8 cellular contexts compared by ENCODE assay signal in genomic region chr9:87336914-87337333, GRCh38.
DNase-seq lines count a peak whose midpoint lies in the region; ATAC-seq, FAIRE-seq and TF ChIP-seq lines count a peak whose summit lies in the region.

No MANE protein-coding gene starts in this region.

- H3K36me3 Mint-ChIP-seq in H9 (ENCODE audit: insufficient read depth in 1 of 3, low read depth in 3 of 3) = peaks cover 0 to 2% (median 1%) of the 10 kb centered on the region in 3 experiments; a peak in 5 of 7 replicates
- H3K36me3 Mint-ChIP-seq in activated naive CD8-positive, alpha-beta T cell treated with anti-CD3 and anti-CD28 coated beads, Interleukin-2, amount 50 U/mL, for 24 hours (ENCODE audit: low read depth) = no peaks in the 10 kb centered on the region

- H3K56ac ChIP-seq in H9 (ENCODE audit: insufficient read length, low read depth, low read length) = no peak overlapping the region

- peak overlapping the region in 1 of 3 experiments; percentile 91; a peak in 3 of 7 replicates for H3K27ac Mint-ChIP-seq in H9
- no peak overlapping the region for H3K27ac Mint-ChIP-seq in activated naive CD8-positive, alpha-beta T cell treated with anti-CD3 and anti-CD28 coated beads, Interleukin-2, amount 50 U/mL, for 24 hours

- FAIRE-seq in D721Med (lab: Jason Lieb, UNC) (no peak), pancreas (lab: Jason Lieb, UNC) (peak; percentile 95)

- H4K5ac ChIP-seq in H9 (ENCODE audit: insufficient read length, low read depth, low read length) = no peak overlapping the region

- no peak overlapping the region for H2BK20ac ChIP-seq in H9 (ENCODE audit: low read depth, low read length, poor library complexity, severe bottlenecking)

- no CpG with 5 or more reads among the region's 12 CpGs for WGBS in H9 (ENCODE audit: extremely low coverage, insufficient read length, low lambda C conversion rate)
- 1 to 2% methylated on average over 12 of the region's 12 CpGs for WGBS in pancreas, 2 donors

- peak overlapping the region; percentile 1 for H2AFZ ChIP-seq in H9 (ENCODE audit: low read length)

- no peak overlapping the region for H3T11ph ChIP-seq in H9 (ENCODE audit: low read length)

- H4K20me1 ChIP-seq in H9 (ENCODE audit: control insufficient read depth, insufficient read depth, insufficient read length) = no peaks in the 10 kb centered on the region

- peaks cover under 1% of the 10 kb centered on the region for H3K9me3 ChIP-seq in H9 (ENCODE audit: control insufficient read depth, low read depth, low read length)
- no peaks in the 10 kb centered on the region for H3K9me3 ChIP-seq in cardiac muscle cell (ENCODE audit: low read depth)
- no peaks in the 10 kb centered on the region for H3K9me3 ChIP-seq in pancreas

- TF ChIP-seq CTCF in D721Med (IDR thresholded peaks at IDR 0.05; ENCODE audit: insufficient read depth, missing control alignments) = peak; percentile 81
- TF ChIP-seq CTCF in H9 (conservative IDR thresholded peaks at IDR 0.05) = peak; percentile 84
- peak; percentile 46 for TF ChIP-seq CTCF in cardiac muscle cell (IDR thresholded peaks at IDR 0.05; ENCODE audit: low read depth, low read length)
- peak; percentile 39 to 50 (median 48) for TF ChIP-seq CTCF in pancreas (IDR thresholded peaks at IDR 0.05)

- H3K18ac ChIP-seq in H9 (ENCODE audit: insufficient read length, low read depth, low read length) = no peak overlapping the region

- H3K23ac ChIP-seq in H9 (ENCODE audit: insufficient read length, low read depth, low read length) = no peak overlapping the region

- H3K4me3 ChIP-seq in cardiac muscle cell (peak overlapping the region; percentile 30), pancreas (peak overlapping the region in 3 of 4 donors; percentile 0 to 38 (median 25))

- H2BK15ac ChIP-seq in H9 (ENCODE audit: low read depth, low read length) = no peak overlapping the region

- H2AK5ac ChIP-seq in H9 (ENCODE audit: insufficient read length, low read length) = no peak overlapping the region

- H3K14ac ChIP-seq in H9 (ENCODE audit: insufficient read depth, low read length) = no peak overlapping the region

- H3K9me3 Mint-ChIP-seq in H9 = peaks cover 2 to 8% of the 10 kb centered on the region in 2 experiments; a peak in 4 of 5 replicates
- peaks cover under 1% of the 10 kb centered on the region for H3K9me3 Mint-ChIP-seq in activated naive CD8-positive, alpha-beta T cell treated with anti-CD3 and anti-CD28 coated beads, Interleukin-2, amount 50 U/mL, for 24 hours

- H4K91ac ChIP-seq in H9 (ENCODE audit: insufficient read length, low read depth, low read length) = no peak overlapping the region

- no peak overlapping the region for H2BK12ac ChIP-seq in H9 (ENCODE audit: insufficient read length, low read depth, low read length)

- H3K4me2 ChIP-seq in H9 (ENCODE audit: insufficient read depth, insufficient read length, low read length) = peak overlapping the region; percentile 80

- no peaks in the 10 kb centered on the region; the same call in 1 of the 2 replicates for H3K79me2 ChIP-seq in H9 (ENCODE audit: insufficient read depth, low read length)

- peaks cover 32% of the 10 kb centered on the region in 2 experiments for H3K4me1 Mint-ChIP-seq in H9
- peaks cover 10% of the 10 kb centered on the region for H3K4me1 Mint-ChIP-seq in activated naive CD8-positive, alpha-beta T cell treated with anti-CD3 and anti-CD28 coated beads, Interleukin-2, amount 50 U/mL, for 24 hours

- H3K4me1 ChIP-seq in H9 (ENCODE audit: insufficient read depth, low read length) = peaks cover 3% of the 10 kb centered on the region; the same call in 1 of the 2 replicates
- H3K4me1 ChIP-seq in cardiac muscle cell (ENCODE audit: low read depth) = peaks cover 13% of the 10 kb centered on the region
- H3K4me1 ChIP-seq in pancreas = peaks cover 3 to 9% (median 8%) of the 10 kb centered on the region in 3 donors

- H3K4ac ChIP-seq in H9 (ENCODE audit: low read depth, low read length) = no peak overlapping the region

- peaks cover 2% of the 10 kb centered on the region for H3K27me3 Mint-ChIP-seq in H9 (ENCODE audit: low read depth)
- H3K27me3 Mint-ChIP-seq in activated naive CD8-positive, alpha-beta T cell treated with anti-CD3 and anti-CD28 coated beads, Interleukin-2, amount 50 U/mL, for 24 hours = peaks cover 25% of the 10 kb centered on the region

- no peak overlapping the region for H4K8ac ChIP-seq in H9 (replicated peaks; ENCODE audit: insufficient read length, low read depth, low read length)

- H3K36me3 ChIP-seq in cardiac muscle cell = no peaks in the 10 kb centered on the region
- no peaks in the 10 kb centered on the region for H3K36me3 ChIP-seq in pancreas

- intact Hi-C loops in pancreas (cut with DNase I) = loop anchor here in 2 of 3 donors (5.0 kb wide), 3 partner anchors 55 to 320 kb away; partner anchors contain the start of gene DAPK1 (in 1 of the 2)

- no peak overlapping the region for H3K27ac ChIP-seq in H9 (ENCODE audit: insufficient read length, low read depth, low read length)
- no peak overlapping the region for H3K27ac ChIP-seq in cardiac muscle cell
- peak overlapping the region in 2 of 4 donors; percentile 15 to 60 for H3K27ac ChIP-seq in pancreas

- no peaks in the 10 kb centered on the region for H3K79me1 ChIP-seq in H9 (ENCODE audit: insufficient read depth, low read depth, low read length, poor library complexity, severe bottlenecking)

- H2BK5ac ChIP-seq in H9 (ENCODE audit: insufficient read length, low read length) = no peak overlapping the region

- H3K27me3 ChIP-seq in H9 (ENCODE audit: insufficient read depth, low read length) (no peaks in the 10 kb centered on the region), cardiac muscle cell (no peaks in the 10 kb centered on the region), pancreas (no peaks in the 10 kb centered on the region)

- H2BK120ac ChIP-seq in H9 (ENCODE audit: low read depth, low read length, poor library complexity, severe bottlenecking) = no peak overlapping the region

- ATAC-seq in activated naive CD8-positive, alpha-beta T cell treated with anti-CD3 and anti-CD28 coated beads, Interleukin-2, amount 50 U/mL, for 24 hours = no peak
- peak; percentile 82 to 91 (median 90) for ATAC-seq in pancreas
- ATAC-seq in HG03469 (IDR thresholded peaks at IDR 0.05; ENCODE audit: unreplicated experiment) = no peak

- DNase-seq in D721Med (ENCODE audit: insufficient read length, low spot score) (peak; percentile 29), H9 (no peak), NCI-H345 treated with DMSO at 0.1 percent for 48 hours (lab: John Stamatoyannopoulos, UW; ENCODE audit: unreplicated experiment) (peak; percentile 27), cardiac muscle cell (ENCODE audit: low read depth in 1 of 2, low spot score in 1 of 2) (peak; percentile 79 to 93), pancreas (peak in 5 of 6 donors; percentile 48 to 74 (median 68))
- peak; percentile 4 for DNase-seq in activated naive CD8-positive, alpha-beta T cell treated with anti-CD3 and anti-CD28 coated beads, Interleukin-2, amount 50 U/mL, for 24 hours
- DNase-seq in stimulated activated CD8-positive, alpha-beta memory T cell treated with anti-CD3 and anti-CD28 coated beads, Interleukin-4, amount 100 ng/mL, for 48 hours = no peak

- H3K23me2 ChIP-seq in H9 (ENCODE audit: insufficient read length, low read depth, low read length, poor library complexity, severe bottlenecking) = peaks cover 14% of the 10 kb centered on the region

- H3K4me3 Mint-ChIP-seq in H9 = peak overlapping the region; percentile 67 to 78
- H3K4me3 Mint-ChIP-seq in activated naive CD8-positive, alpha-beta T cell treated with anti-CD3 and anti-CD28 coated beads, Interleukin-2, amount 50 U/mL, for 24 hours = peak overlapping the region; percentile 64

- peak overlapping the region; percentile 20 for H3K9ac ChIP-seq in H9 (ENCODE audit: extremely low read depth, insufficient read length, low read length)

Comparison
In these comparisons a context has a peak if more than half of its experiments do, and no peak if none do; other contexts are left out.
1. DNase-seq: peak in D721Med (single experiment), NCI-H345 treated with DMSO at 0.1 percent for 48 hours (single experiment), activated naive CD8-positive, alpha-beta T cell treated with anti-CD3 and anti-CD28 coated beads, Interleukin-2, amount 50 U/mL, for 24 hours (single experiment), cardiac muscle cell (2 of 2) and pancreas (5 of 6); none in H9 (single experiment) and stimulated activated CD8-positive, alpha-beta memory T cell treated with anti-CD3 and anti-CD28 coated beads, Interleukin-4, amount 100 ng/mL, for 48 hours (single experiment).
2. ATAC-seq: peak in pancreas (4 of 4); none in activated naive CD8-positive, alpha-beta T cell treated with anti-CD3 and anti-CD28 coated beads, Interleukin-2, amount 50 U/mL, for 24 hours (single experiment) and HG03469 (single experiment).
3. Peak in every context shown above with its lines, with median percentiles within 50 percentile points of each other: CTCF ChIP-seq.